Comparison of ENCODE assay signal across 1 cellular context in genomic region chr10:24951201-24952145, GRCh38.
A peak's percentile ranks its signal among the peaks of the same experiment; 100 is the strongest.
TF ChIP-seq lines count a peak whose summit lies in the region.

No MANE protein-coding gene starts in this region.

TF ChIP-seq in GM23338, 12 proteins besides CTCF, POLR2A, EP300 and RAD21 (continued from another document):
- TF ChIP-seq NANOG (IDR thresholded peaks at IDR 0.05; ENCODE audit: borderline replicate concordance) (0 out of 2 replicates have a peak, but pooled peaks have one; percentile 14), CREB1 (CRISPR knock-in tag; IDR thresholded peaks at IDR 0.05; ENCODE audit: low read depth) (no peak)
TF ChIP-seq in GM23338: peak in this region for 3.
